9 cellular contexts compared by ENCODE assay signal in the genomic region with DNA sequence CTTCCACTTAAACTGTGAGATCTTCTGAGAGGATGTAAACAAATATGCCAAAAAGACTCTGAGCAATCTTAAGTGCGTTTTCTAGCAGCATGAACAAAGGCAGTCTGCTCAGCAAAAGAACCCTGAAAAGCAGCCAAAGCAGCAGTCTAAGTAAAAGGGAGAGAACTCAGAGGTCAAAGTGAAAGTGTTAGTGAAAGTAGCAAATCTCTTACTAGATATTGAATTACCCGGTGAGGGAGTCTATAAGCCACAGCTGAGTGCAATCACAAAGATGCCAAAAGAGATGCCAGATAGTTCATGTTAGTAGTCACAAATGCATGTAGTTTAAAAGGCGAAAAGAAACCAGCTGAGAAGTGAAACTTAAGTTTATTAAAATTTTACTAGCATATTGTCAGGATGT.
DNase-seq lines count a peak whose midpoint lies in the region; ATAC-seq and TF ChIP-seq lines count a peak whose summit lies in the region.
"Had no signal": no experiment of that assay in that cellular context is flagged by ENCODE, and none has a peak within 500 bp of the region (broad histone marks: within the 10 kb centered on the region; RNA-seq: fewer than 3 reads in every experiment).

No MANE protein-coding gene starts in this region.

- TF ChIP-seq CTCF in OCI-LY3 (IDR thresholded peaks at IDR 0.05; ENCODE audit: low read depth, low read length) (no peak), nephron progenitor cell (IDR thresholded peaks at IDR 0.05) (no peak)

- H3K9me3 ChIP-seq in OCI-LY3 (ENCODE audit: insufficient read depth, low read length), result no peaks in the 10 kb centered on the region
- H3K9me3 ChIP-seq: Peyer's patch had no signal

- peak; percentile 100 for ATAC-seq in HG02610 (IDR thresholded peaks at IDR 0.05; ENCODE audit: unreplicated experiment)

- peak overlapping the region; percentile 53 for H3K4me2 ChIP-seq in OCI-LY3 (ENCODE audit: low read length)

- no peaks in the 10 kb centered on the region for H4K20me1 ChIP-seq in OCI-LY3 (ENCODE audit: insufficient read depth, low read length)

- no peaks in the 10 kb centered on the region for H3K9me3 Mint-ChIP-seq in nephron progenitor cell

- H3K27me3 Mint-ChIP-seq in nephron progenitor cell (ENCODE audit: low read depth, poor library complexity), result no peaks in the 10 kb centered on the region

- H3K36me3 Mint-ChIP-seq in nephron progenitor cell (ENCODE audit: low read depth), result no peaks in the 10 kb centered on the region

- H3K9ac ChIP-seq in OCI-LY3 (ENCODE audit: low read length), result no peak overlapping the region

- peak; percentile 30 for DNase-seq in NCI-H2171 treated with DMSO at 0.1 percent for 48 hours (lab: John Stamatoyannopoulos, UW)
- DNase-seq in NCI-H2171 (lab: John Stamatoyannopoulos, UW), result no peak
- no peak for DNase-seq in nephron progenitor cell
- DNase-seq in effector CD4-positive, alpha-beta T cell, result no peak
- DNase-seq in activated effector memory CD4-positive, alpha-beta T cell treated with Interleukin-2 at 50 U/mL for 16 hours, result no peak
- no peak for DNase-seq in stimulated activated naive CD4-positive, alpha-beta T cell (lab: John Stamatoyannopoulos, UW)
- DNase-seq: Peyer's patch had no signal

- no peak overlapping the region for H2AFZ ChIP-seq in OCI-LY3 (ENCODE audit: low read depth, low read length)

- H3K27me3 ChIP-seq in OCI-LY3 (ENCODE audit: low read depth, low read length), result no peaks in the 10 kb centered on the region
- H3K27me3 ChIP-seq: Peyer's patch had no signal

- no peaks in the 10 kb centered on the region for H3K79me2 ChIP-seq in OCI-LY3 (ENCODE audit: low read length)

- no peaks in the 10 kb centered on the region for H3K36me3 ChIP-seq in OCI-LY3 (replicated peaks; ENCODE audit: low read depth, low read length)
- H3K36me3 ChIP-seq: Peyer's patch had no signal

- no peak overlapping the region for H3K27ac ChIP-seq in OCI-LY3 (ENCODE audit: low read length)
- H3K27ac ChIP-seq: Peyer's patch had no signal

- H3K4me1 ChIP-seq in OCI-LY3 (ENCODE audit: low read length), result peaks cover 9% of the 10 kb centered on the region
- H3K4me1 ChIP-seq: Peyer's patch had no signal

- H3K4me3 Mint-ChIP-seq in nephron progenitor cell, result no peak overlapping the region

- H3K27ac Mint-ChIP-seq in nephron progenitor cell, result peak overlapping the region; percentile 36

- peaks cover 5% of the 10 kb centered on the region for H3K4me1 Mint-ChIP-seq in nephron progenitor cell

- peak overlapping the region; percentile 48 for H3K4me3 ChIP-seq in OCI-LY3 (ENCODE audit: low read length)
- H3K4me3 ChIP-seq: Peyer's patch had no signal
